12 cellular contexts compared by ENCODE assay signal in genomic region chr4:74451214-74451661, GRCh38. TPM values are rescaled to one million over a fixed set of nuclear protein-coding genes. Genes with fewer than 3 reads are reported as not detected.
DNase-seq lines count a peak whose midpoint lies in the region; ATAC-seq and TF ChIP-seq lines count a peak whose summit lies in the region.
"Had no signal": no experiment of that assay in that cellular context is flagged by ENCODE, and none has a peak within 500 bp of the region (broad histone marks: within the 10 kb centered on the region; RNA-seq: fewer than 3 reads in every experiment).

No MANE protein-coding gene starts in this region.

- peak; percentile 6 for DNase-seq in A673 (ENCODE audit: low spot score)
- DNase-seq in HCEC 1CT = peak; percentile 71
- DNase-seq in SW 1271 (lab: John Stamatoyannopoulos, UW) = peak; percentile 13 to 78
- peak; percentile 39 for DNase-seq in glomerular endothelial cell (ENCODE audit: extremely low read depth, low read depth, low spot score)
- DNase-seq in G401 (ENCODE audit: low spot score) = no peak
- DNase-seq in DMS 273 (lab: John Stamatoyannopoulos, UW; ENCODE audit: unreplicated experiment) = no peak
- no peak for DNase-seq in testis
- DNase-seq: CD4-positive, CD25-positive, alpha-beta regulatory T cell; KBM-7; naive thymus-derived CD8-positive, alpha-beta T cell had no signal

- TF ChIP-seq CTCF in A673 (conservative IDR thresholded peaks at IDR 0.05; ENCODE audit: low read depth, low read length) (no peak), testis (IDR thresholded peaks at IDR 0.05) (no peak)

- CTCF ChIA-PET in A673 (lab: Charles Lee) = no interaction called here

- intact Hi-C loops in A673 (cut with micrococcal nuclease; ENCODE audit: unreplicated experiment) = no loop called here
- intact Hi-C loops in testis (cut with DNase I; ENCODE audit: low total_unique reads) = no loop called here

- H3K4me1 ChIP-seq in A673 (ENCODE audit: insufficient read depth, low read length, poor library complexity, severe bottlenecking) (no peaks in the 10 kb centered on the region), testis (no peaks in the 10 kb centered on the region)

- 78% methylated on average over 1 of the region's 1 CpG for WGBS in testis, 2 donors

- TF ChIP-seq POLR2A in testis (IDR thresholded peaks at IDR 0.05) = no peak

- no peak for ATAC-seq in GM21717 (IDR thresholded peaks at IDR 0.05; ENCODE audit: unreplicated experiment)
- ATAC-seq: naive thymus-derived CD8-positive, alpha-beta T cell had no signal

- no peaks in the 10 kb centered on the region for H3K27me3 ChIP-seq in A673 (replicated peaks; ENCODE audit: insufficient read depth, low read depth, low read length, poor library complexity)
- H3K27me3 ChIP-seq in testis = no peaks in the 10 kb centered on the region
- H3K27me3 ChIP-seq: SJCRH30 had no signal

- no TSS peak for BruUV-seq in A673 (replicated peaks; lab: Mats Ljungman, UMichigan)

- in situ Hi-C loops in G401 (cut with HindIII; ENCODE audit: low sequenced_read_pairs) = no loop called here

- H3K36me3 ChIP-seq in A673 (ENCODE audit: insufficient read depth, low read length, poor library complexity, severe bottlenecking) (no peaks in the 10 kb centered on the region), testis (ENCODE audit: low read depth, missing control alignments) (no peaks in the 10 kb centered on the region)
- H3K36me3 ChIP-seq: SJCRH30 had no signal

- H3K27ac ChIP-seq in A673 (ENCODE audit: low read depth, low read length, poor library complexity, severe bottlenecking) (no peak overlapping the region), testis (no peak overlapping the region)
- H3K27ac ChIP-seq: SJCRH30 had no signal

- POLR2A ChIA-PET in A673 (lab: Charles Lee; ENCODE audit: low non-redundant PET) = no interaction called here

- no peak overlapping the region for H3K4me3 ChIP-seq in A673 (ENCODE audit: low read depth, low read length, poor library complexity, severe bottlenecking)
- no peak overlapping the region for H3K4me3 ChIP-seq in testis
- H3K4me3 ChIP-seq: SJCRH30 had no signal

- H3K9me3 ChIP-seq in A673 (ENCODE audit: low read depth, low read length, poor library complexity, severe bottlenecking) (no peaks in the 10 kb centered on the region), testis (no peaks in the 10 kb centered on the region)
- H3K9me3 ChIP-seq: SJCRH30 had no signal

RNA-seq across cellular contexts. Expression of gene AREG, which starts 6.3 kb away (rescaled TPM):
- total RNA-seq in A673 (2021) (not detected in 2 replicates), glomerular endothelial cell (5.6 and 7.7 TPM in 2 replicates), testis (10 to 100 TPM; 13.0 to 14.2 TPM)
- total RNA-seq in G401 (2014; rRNA removed; shearing (Covaris generic)) = not detected in 2 replicates
- polyA plus RNA-seq in testis (ENCODE audit: insufficient read depth, low read depth, low replicate concordance) = 16.4 TPM
- total RNA-seq: SJCRH30 had no signal

Comparison
In these comparisons a context has a peak if more than half of its experiments do, and no peak if none do; other contexts are left out.
1. DNase-seq: peak in A673 (single experiment), HCEC 1CT (single experiment), SW 1271 (2 of 2) and glomerular endothelial cell (single experiment); none in G401 (single experiment), DMS 273 (single experiment) and testis (single experiment).